In the genomic region with DNA sequence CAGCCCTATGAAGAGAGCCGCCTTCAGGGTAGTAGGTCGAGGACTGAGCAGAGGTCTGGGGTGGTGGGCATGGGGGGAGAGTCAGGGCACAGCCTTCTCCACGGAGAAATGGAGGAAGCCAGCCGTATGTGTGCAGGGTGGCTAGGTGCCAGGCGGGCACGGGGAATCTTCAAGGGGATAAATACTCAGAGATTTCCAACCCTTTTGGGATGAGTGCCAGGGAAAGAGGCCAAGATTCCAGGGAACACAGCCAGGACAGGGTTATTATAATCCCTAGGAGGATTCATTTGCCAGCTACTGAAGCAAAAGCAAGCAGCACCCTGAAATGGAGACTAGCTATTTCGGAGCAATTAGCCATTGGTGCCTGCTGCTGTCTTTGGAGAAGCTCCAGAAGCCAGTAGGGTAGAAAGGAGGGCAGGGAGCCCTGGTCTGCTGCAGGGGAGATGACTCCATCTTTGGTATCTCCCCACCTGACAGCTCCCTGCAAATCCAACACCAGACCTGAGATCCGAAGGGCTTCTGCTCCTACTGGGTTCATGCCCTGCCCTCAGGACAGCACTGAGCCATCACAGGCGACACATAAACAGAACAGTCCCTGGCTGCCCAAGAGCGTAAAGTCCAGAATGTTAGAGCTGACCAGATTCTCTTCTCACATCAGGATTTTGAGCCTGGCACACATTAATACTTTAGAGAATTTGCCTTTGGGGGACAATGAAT, we compare ENCODE assay signal across 8 cellular contexts.
DNase-seq lines count a peak whose midpoint lies in the region; ATAC-seq, FAIRE-seq and TF ChIP-seq lines count a peak whose summit lies in the region.

No MANE protein-coding gene starts in this region.

- H3K36me3 ChIP-seq in hepatocyte (replicated peaks; ENCODE audit: insufficient read depth, low read depth) (no peaks in the 10 kb centered on the region), upper lobe of right lung (no peaks in the 10 kb centered on the region), kidney (ENCODE audit: control insufficient read depth in 1 of 2, insufficient read depth in 2 of 2, low read length in 2 of 2) (no peaks in the 10 kb centered on the region), HAP-1 (replicated peaks) (no peaks in the 10 kb centered on the region)

- H4K20me1 ChIP-seq in hepatocyte (ENCODE audit: insufficient read depth, poor library complexity, severe bottlenecking) = no peaks in the 10 kb centered on the region

- intact Hi-C loops in upper lobe of right lung (cut with DNase I) = no loop called here
- intact Hi-C loops in kidney (cut with DNase I) = no loop called here

- no peak for FAIRE-seq in kidney (lab: Jason Lieb, UNC)

- no peaks in the 10 kb centered on the region for H3K27me3 ChIP-seq in hepatocyte
- H3K27me3 ChIP-seq in upper lobe of right lung = no peaks in the 10 kb centered on the region
- H3K27me3 ChIP-seq in HAP-1 (ENCODE audit: low read depth) = no peaks in the 10 kb centered on the region

- H3K4me3 ChIP-seq in hepatocyte = no peak overlapping the region
- no peak overlapping the region for H3K4me3 ChIP-seq in upper lobe of right lung
- H3K4me3 ChIP-seq in kidney (ENCODE audit: low read length in 2 of 2) = no peak overlapping the region
- H3K4me3 ChIP-seq in HAP-1 = no peak overlapping the region

- no peaks in the 10 kb centered on the region for H3K79me2 ChIP-seq in hepatocyte

- H3K27ac ChIP-seq in hepatocyte (no peak overlapping the region), upper lobe of right lung (no peak overlapping the region), kidney (ENCODE audit: low read depth in 2 of 2, low read length in 2 of 2) (no peak overlapping the region)

- no peaks in the 10 kb centered on the region for H3K9me2 ChIP-seq in hepatocyte (replicated peaks; ENCODE audit: insufficient read depth)

- ATAC-seq in upper lobe of right lung (peak; percentile 47), GM21447 (IDR thresholded peaks at IDR 0.05; ENCODE audit: unreplicated experiment) (no peak)

- H3K9me3 ChIP-seq in hepatocyte (ENCODE audit: low read depth) (no peaks in the 10 kb centered on the region), upper lobe of right lung (no peaks in the 10 kb centered on the region), kidney (ENCODE audit: control insufficient read depth in 1 of 2, low read length in 2 of 2) (no peaks in the 10 kb centered on the region), HAP-1 (no peaks in the 10 kb centered on the region)

- in situ Hi-C loops in HAP-1 (cut with MboI; ENCODE audit: low sequenced_read_pairs) = no loop called here

- H3K9ac ChIP-seq in kidney (ENCODE audit: low read length in 2 of 2) = no peak overlapping the region

- H3K4me2 ChIP-seq in hepatocyte = peak overlapping the region; percentile 57

- no peak overlapping the region for H2AFZ ChIP-seq in hepatocyte

- peak; percentile 5 for DNase-seq in NCI-H345 (lab: John Stamatoyannopoulos, UW)
- no peak for DNase-seq in NCI-H345 treated with DMSO at 0.1 percent for 48 hours (lab: John Stamatoyannopoulos, UW; ENCODE audit: unreplicated experiment)
- DNase-seq in anterior cingulate cortex (lab: John Stamatoyannopoulos, UW) = peak in 43 of 58 donors; percentile 8 to 83 (median 30)
- DNase-seq in hepatocyte (ENCODE audit: low spot score) = peak; percentile 51
- no peak for DNase-seq in upper lobe of right lung
- DNase-seq in kidney = no peak
- no peak for DNase-seq in HAP-1 (ENCODE audit: low spot score in 2 of 2)

- TF ChIP-seq CTCF in hepatocyte (IDR thresholded peaks at IDR 0.05; ENCODE audit: poor library complexity) (no peak), upper lobe of right lung (IDR thresholded peaks at IDR 0.05) (no peak), kidney (IDR thresholded peaks at IDR 0.05; ENCODE audit: borderline replicate concordance, extremely low read depth, insufficient read depth) (no peak)

- WGBS in hepatocyte (ENCODE audit: low lambda C conversion rate, missing lambda C conversion rate) = 60% methylated on average over 10 of the region's 10 CpGs

- H3K4me1 ChIP-seq in hepatocyte (ENCODE audit: insufficient read depth) (peaks cover 3% of the 10 kb centered on the region), upper lobe of right lung (peaks cover 6% of the 10 kb centered on the region), kidney (ENCODE audit: control insufficient read depth in 1 of 2, insufficient read depth in 1 of 2, low read depth in 1 of 2, low read length in 2 of 2) (peaks cover 0 to 4% of the 10 kb centered on the region in 2 donors), HAP-1 (no peaks in the 10 kb centered on the region)

Comparison
In these comparisons a context has a peak if more than half of its experiments do, and no peak if none do; other contexts are left out.
1. DNase-seq: peak in NCI-H345 (single experiment), anterior cingulate cortex (43 of 58) and hepatocyte (single experiment); none in NCI-H345 treated with DMSO at 0.1 percent for 48 hours (single experiment), upper lobe of right lung (single experiment), kidney (single experiment) and HAP-1 (0 of 2).